Comparison of ENCODE assay signal across 8 cellular contexts in genomic region chr5:68225188-68225910, GRCh38. TPM values are rescaled to one million over a fixed set of nuclear protein-coding genes. Genes with fewer than 3 reads are reported as not detected.
A peak's percentile ranks its signal among the peaks of the same experiment; 100 is the strongest.
DNase-seq lines count a peak whose midpoint lies in the region; ATAC-seq and TF ChIP-seq lines count a peak whose summit lies in the region.

No MANE protein-coding gene starts in this region.

- ATAC-seq in aorta (ENCODE audit: low FRiP score): no peak
- no peak for ATAC-seq in GM18517 (IDR thresholded peaks at IDR 0.05; ENCODE audit: unreplicated experiment)
- no peak for ATAC-seq in HG02763 (IDR thresholded peaks at IDR 0.05; ENCODE audit: unreplicated experiment)

- POLR2A ChIA-PET in GM10248 (lab: Yijun Ruan, JAX): interaction anchor here (1.3 kb wide), 1 partner anchor 9 kb away, joined by 4 read pairs; the partner anchor contains the start of gene PIK3R1

- no peak for DNase-seq in activated naive CD4-positive, alpha-beta T cell (lab: John Stamatoyannopoulos, UW)
- DNase-seq in cardiac fibroblast (ENCODE audit: low read depth in 2 of 2) (peak; percentile 91 to 98), lung microvascular endothelial cell (ENCODE audit: low read depth in 2 of 2) (peak; percentile 78 to 81), aorta (peak; percentile 63 to 73), GM10248 (ENCODE audit: extremely low spot score) (no peak)

- CTCF ChIA-PET in GM10248 (lab: Yijun Ruan, JAX): interaction anchor here (1.0 kb wide), 1 partner anchor 28 kb away, joined by 3 read pairs; no protein-coding TSS in a partner anchor

- peak overlapping the region; percentile 81 for H3K27ac Mint-ChIP-seq in activated naive CD4-positive, alpha-beta T cell treated with anti-CD3 and anti-CD28 coated beads, Interleukin-2, amount 50 U/mL, for 24 hours

- 76 to 83% methylated on average over 12 of the region's 12 CpGs for WGBS in aorta, 2 donors

- intact Hi-C loops in aorta (cut with DNase I): no loop called here

- no peak overlapping the region for H3K4me3 Mint-ChIP-seq in activated naive CD4-positive, alpha-beta T cell treated with anti-CD3 and anti-CD28 coated beads, Interleukin-2, amount 50 U/mL, for 24 hours

- H3K4me3 ChIP-seq in cardiac fibroblast (replicated peaks in 1 of 2; ENCODE audit: low read depth in 2 of 2, low read length in 2 of 2) (no peak overlapping the region), aorta (ENCODE audit: low read length in 2 of 2) (no peak overlapping the region)

- H3K27me3 Mint-ChIP-seq in activated naive CD4-positive, alpha-beta T cell treated with anti-CD3 and anti-CD28 coated beads, Interleukin-2, amount 50 U/mL, for 24 hours: no peaks in the 10 kb centered on the region

- H3K36me3 Mint-ChIP-seq in activated naive CD4-positive, alpha-beta T cell treated with anti-CD3 and anti-CD28 coated beads, Interleukin-2, amount 50 U/mL, for 24 hours: peaks cover 11% of the 10 kb centered on the region

- H3K27me3 ChIP-seq in aorta (ENCODE audit: control insufficient read depth in 1 of 2, insufficient read depth in 2 of 2, low read length in 1 of 2): no peaks in the 10 kb centered on the region

- TF ChIP-seq CTCF in cardiac fibroblast (IDR thresholded peaks at IDR 0.05; ENCODE audit: low read depth, low read length) (no peak), GM10248 (IDR thresholded peaks at IDR 0.05; ENCODE audit: control extremely low read depth, extremely low read depth, low read depth, missing control alignments) (no peak)

- no peaks in the 10 kb centered on the region for H3K9me3 Mint-ChIP-seq in activated naive CD4-positive, alpha-beta T cell treated with anti-CD3 and anti-CD28 coated beads, Interleukin-2, amount 50 U/mL, for 24 hours

- no peak overlapping the region for H3K27ac ChIP-seq in aorta (ENCODE audit: low read depth in 1 of 2, low read length in 2 of 2)

- no peaks in the 10 kb centered on the region for H3K9me3 ChIP-seq in aorta (ENCODE audit: control insufficient read depth, low read length)

- peaks cover 95% of the 10 kb centered on the region for H3K4me1 Mint-ChIP-seq in activated naive CD4-positive, alpha-beta T cell treated with anti-CD3 and anti-CD28 coated beads, Interleukin-2, amount 50 U/mL, for 24 hours

- H3K36me3 ChIP-seq in aorta (ENCODE audit: control insufficient read depth in 1 of 2, insufficient read depth in 2 of 2, low read length in 1 of 2): peaks cover 2% of the 10 kb centered on the region in 2 donors

- peaks cover 2 to 25% of the 10 kb centered on the region in 2 donors for H3K4me1 ChIP-seq in aorta (ENCODE audit: control insufficient read depth in 1 of 2, insufficient read depth in 2 of 2, low read length in 2 of 2)

RNA-seq across cellular contexts. Expression of gene PIK3R1, which starts 9.8 kb away (rescaled TPM):
- total RNA-seq in lung microvascular endothelial cell: 22.9 and 26.4 TPM in 2 replicates
- 100 to 1,000 TPM in 1 of 2 donors, 10 to 100 TPM in 1; 63.4 to 132 TPM for total RNA-seq in aorta
- polyA plus RNA-seq in aorta: 10 to 100 TPM; 12.3 to 23.2 TPM

Comparison
In these comparisons a context has a peak if more than half of its experiments do, and no peak if none do; other contexts are left out.
1. DNase-seq: peak in cardiac fibroblast (2 of 2), lung microvascular endothelial cell (2 of 2) and aorta (2 of 2); none in activated naive CD4-positive, alpha-beta T cell (0 of 4) and GM10248 (single experiment).